8 cellular contexts compared by ENCODE assay signal in genomic region chr14:50944647-50945413, GRCh38. TPM values are rescaled to one million over a fixed set of nuclear protein-coding genes. Genes with fewer than 3 reads are reported as not detected.
DNase-seq lines count a peak whose midpoint lies in the region; ATAC-seq, FAIRE-seq and TF ChIP-seq lines count a peak whose summit lies in the region.

No MANE protein-coding gene starts in this region.

- no peak for TF ChIP-seq POLR2A in H1 (IDR thresholded peaks at IDR 0.05; ENCODE audit: control extremely low read depth in 1 of 2, low read depth in 2 of 2, low read length in 2 of 2)

- TF ChIP-seq EP300 in H1 (IDR thresholded peaks at IDR 0.05; ENCODE audit: borderline replicate concordance in 1 of 2, low read depth in 2 of 2, low read length in 2 of 2): no peak

- H4K91ac ChIP-seq in H1 (replicated peaks; ENCODE audit: insufficient read length, low read length): peak overlapping the region; percentile 52

- no peak overlapping the region for H4K5ac ChIP-seq in H1 (ENCODE audit: insufficient read length, low read depth, low read length)

- H3K4me2 ChIP-seq in H1 (ENCODE audit: insufficient read depth in 1 of 2, low read depth in 2 of 2, low read length in 2 of 2): peak overlapping the region; percentile 97 to 98

- WGBS in H1 (ENCODE audit: extremely low coverage in 1 of 2, insufficient coverage in 1 of 2, insufficient read length in 1 of 2, insufficient replicate concordance in 2 of 2, low coverage in 1 of 2, low lambda C conversion rate in 2 of 2, missing lambda C conversion rate in 1 of 2), 2 experiments: 13% methylated on average over 24 of the region's 29 CpGs; no CpG with 5 or more reads in 1 of the 2 experiments

- no peak overlapping the region for H2BK12ac ChIP-seq in H1 (ENCODE audit: low read depth, low read length)

- TF ChIP-seq CTCF in 22Rv1 (IDR thresholded peaks at IDR 0.05) (no peak), H1 (IDR thresholded peaks at IDR 0.05; ENCODE audit: control extremely low read depth in 1 of 3, insufficient read depth in 1 of 3, low read depth in 1 of 3, low read length in 3 of 3) (no peak), mucosa of descending colon (IDR thresholded peaks at IDR 0.05) (no peak)

- no peak overlapping the region for H2BK15ac ChIP-seq in H1 (ENCODE audit: low read length)

- H3K23ac ChIP-seq in H1 (ENCODE audit: insufficient read length): no peak overlapping the region

- no peak overlapping the region for H3K14ac ChIP-seq in H1 (ENCODE audit: insufficient read length)

- DNase-seq in G401 (ENCODE audit: low spot score): peak; percentile 41
- DNase-seq in SJCRH30: peak; percentile 54 to 67
- DNase-seq in H1 (ENCODE audit: low read depth in 1 of 2, low spot score in 2 of 2): no peak
- DNase-seq in mucosa of descending colon: peak; percentile 71 to 77 (median 77)
- peak; percentile 57 for DNase-seq in urothelium cell line (ENCODE audit: low spot score)
- DNase-seq in SK-N-DZ (ENCODE audit: low spot score): no peak

- no peak overlapping the region for H2AK5ac ChIP-seq in H1 (ENCODE audit: low read depth, low read length)

- no peak overlapping the region for H3K4ac ChIP-seq in H1 (replicated peaks; ENCODE audit: insufficient read length, low read depth, low read length)

- peak; percentile 68 for ATAC-seq in mucosa of descending colon

- no peak overlapping the region; the same call in 1 of the 2 replicates for H4K8ac ChIP-seq in H1 (ENCODE audit: extremely low read depth, insufficient read depth, low read length)

- no peak overlapping the region for H2BK20ac ChIP-seq in H1 (ENCODE audit: low read length)

- H3K79me1 ChIP-seq in H1 (ENCODE audit: low read depth, low read length): peaks cover 2% of the 10 kb centered on the region; the same call in 1 of the 2 replicates

- H3K9me3 ChIP-seq in HUES48 (ENCODE audit: control insufficient read depth, insufficient read depth, low read length) (no peaks in the 10 kb centered on the region), SJCRH30 (replicated peaks) (no peaks in the 10 kb centered on the region), H1 (ENCODE audit: insufficient read depth in 2 of 2, low read depth in 1 of 2, low read length in 1 of 2) (peaks cover 0 to 2% of the 10 kb centered on the region in 2 experiments; a peak in 1 of 4 replicates), mucosa of descending colon (no peaks in the 10 kb centered on the region)

- intact Hi-C loops in mucosa of descending colon (cut with DNase I, micrococcal nuclease): no loop called here

- CTCF ChIA-PET in H1 (lab: Charles Lee; ENCODE audit: partially characterized antibody): interaction anchor here (1.2 to 1.3 kb wide), 2 partner anchors 9 to 83 kb away, joined by 3 to 4 read pairs; no protein-coding TSS in a partner anchor

- peak overlapping the region; percentile 10 for H2BK120ac ChIP-seq in H1 (replicated peaks; ENCODE audit: low read depth, low read length)

- H3K79me2 ChIP-seq in H1 (ENCODE audit: control insufficient read depth in 1 of 2, insufficient read depth in 2 of 2, low read length in 2 of 2): no peaks in the 10 kb centered on the region

- peaks cover 18% of the 10 kb centered on the region for H3K23me2 ChIP-seq in H1 (ENCODE audit: low read depth, low read length)

- peaks cover 7% of the 10 kb centered on the region; the same call in 1 of the 2 replicates for H3K36me3 ChIP-seq in HUES48 (ENCODE audit: control insufficient read depth, insufficient read depth, low read length)
- no peaks in the 10 kb centered on the region for H3K36me3 ChIP-seq in SJCRH30
- H3K36me3 ChIP-seq in H1 (ENCODE audit: control insufficient read depth in 2 of 4, insufficient read depth in 4 of 4, low read length in 3 of 4): no peaks in the 10 kb centered on the region; a peak in 1 of 8 replicates
- no peaks in the 10 kb centered on the region for H3K36me3 ChIP-seq in mucosa of descending colon (ENCODE audit: low read depth)

- H3K27me3 ChIP-seq in HUES48 (ENCODE audit: control insufficient read depth, insufficient read depth, low read length) (0 out of 2 replicates have a peak, but pooled peaks cover 5% of the 10 kb centered on the region), SJCRH30 (no peaks in the 10 kb centered on the region), H1 (replicated peaks in 1 of 4; ENCODE audit: control insufficient read depth in 3 of 4, extremely low read depth in 1 of 4, insufficient read depth in 3 of 4, low read length in 3 of 4) (0 out of 7 replicates have a peak, but pooled peaks cover 0 to 2% (median 0%) of the 10 kb centered on the region in 4 experiments)

- H2AFZ ChIP-seq in H1 (ENCODE audit: low read length): peak overlapping the region; percentile 92

- POLR2A ChIA-PET in H1 (lab: Charles Lee; ENCODE audit: partially characterized antibody): interaction anchor here (0.7 to 1.9 kb wide), 6 partner anchors 9 to 162 kb away, joined by 3 to 7 read pairs (median 4); no protein-coding TSS in a partner anchor

- peak overlapping the region; percentile 66; the same call in 1 of the 2 replicates for H2BK5ac ChIP-seq in H1 (ENCODE audit: low read depth, low read length)

- no peak for TF ChIP-seq RAD21 in H1 (IDR thresholded peaks at IDR 0.05 in 1 of 2, conservative IDR thresholded peaks at IDR 0.05 in 1 of 2; ENCODE audit: low read depth in 2 of 2, low read length in 2 of 2)

- H3K18ac ChIP-seq in H1 (ENCODE audit: extremely low read depth, low read length): peak overlapping the region; percentile 81

- no peaks in the 10 kb centered on the region for H4K20me1 ChIP-seq in H1 (replicated peaks in 1 of 2; ENCODE audit: control insufficient read depth in 1 of 2, insufficient read depth in 2 of 2, low read length in 2 of 2)

- in situ Hi-C loops in G401 (cut with HindIII; ENCODE audit: low sequenced_read_pairs): no loop called here

- H3K27ac ChIP-seq in 22Rv1: peak overlapping the region; percentile 70
- no peak overlapping the region for H3K27ac ChIP-seq in HUES48 (ENCODE audit: low read depth, low read length)
- H3K27ac ChIP-seq in SJCRH30: peak overlapping the region; percentile 75
- H3K27ac ChIP-seq in H1 (ENCODE audit: low read depth, low read length): no peak overlapping the region

- peak overlapping the region; percentile 54 for H3K56ac ChIP-seq in H1 (replicated peaks; ENCODE audit: insufficient read length, low read depth, low read length)

- FAIRE-seq in H1 (lab: Jason Lieb, UNC): no peak
- peak; percentile 82 for FAIRE-seq in urothelium cell line (lab: Jason Lieb, UNC)

- peak overlapping the region; percentile 39; the same call in 1 of the 2 replicates for H3K9ac ChIP-seq in HUES48 (ENCODE audit: low read depth, low read length)
- H3K9ac ChIP-seq in H1 (replicated peaks in 1 of 4; ENCODE audit: extremely low read depth in 1 of 4, low read depth in 3 of 4, low read length in 3 of 4): peak overlapping the region in 3 of 4 experiments; percentile 14 to 66 (median 15); a peak in 5 of 7 replicates

- peaks cover 8% of the 10 kb centered on the region; the same call in 1 of the 2 replicates for H3K4me1 ChIP-seq in HUES48 (ENCODE audit: control insufficient read depth, insufficient read depth, low read length)
- peaks cover 9% of the 10 kb centered on the region for H3K4me1 ChIP-seq in SJCRH30
- peaks cover 0 to 4% (median 1%) of the 10 kb centered on the region in 4 experiments; a peak in 4 of 7 replicates for H3K4me1 ChIP-seq in H1 (replicated peaks in 1 of 4; ENCODE audit: control insufficient read depth in 3 of 4, insufficient read depth in 4 of 4, low read length in 3 of 4)
- H3K4me1 ChIP-seq in mucosa of descending colon (ENCODE audit: low read depth): no peaks in the 10 kb centered on the region

- H3K4me3 ChIP-seq in HUES48 (ENCODE audit: low read depth, low read length): peak overlapping the region; percentile 83
- peak overlapping the region; percentile 69 for H3K4me3 ChIP-seq in SJCRH30
- H3K4me3 ChIP-seq in H1 (ENCODE audit: extremely low read depth in 1 of 4, insufficient read depth in 2 of 4, low read depth in 3 of 4, low read length in 4 of 4): peak overlapping the region; percentile 53 to 89 (median 78)
- peak overlapping the region; percentile 35 for H3K4me3 ChIP-seq in mucosa of descending colon

TF ChIP-seq in H1, 55 proteins besides CTCF, POLR2A, EP300 and RAD21:
- TF ChIP-seq EZH2 (IDR thresholded peaks at IDR 0.05; ENCODE audit: low read depth, low read length, severe bottlenecking): peak; percentile 14
- no peak for TF ChIP-seq CBX8 (IDR thresholded peaks at IDR 0.05; ENCODE audit: borderline replicate concordance, low read depth, low read length)
- TF ChIP-seq RXRA (IDR thresholded peaks at IDR 0.05; ENCODE audit: insufficient read depth, low read depth, low read length): no peak
- TF ChIP-seq SAP30 (IDR thresholded peaks at IDR 0.05; ENCODE audit: insufficient read depth, insufficient replicate concordance, low read length): peak; percentile 85

RNA-seq across cellular contexts. Expression of gene PYGL, which starts 0.5 kb away (rescaled TPM):
- 0.68 and 1.4 TPM in 2 replicates for total RNA-seq in G401 (2014; rRNA removed; shearing (Covaris generic))
- total RNA-seq in SJCRH30 (2014; rRNA removed; shearing (Covaris generic)): 5.0 and 5.2 TPM in 2 replicates
- 46.6 and 50.5 TPM in 2 replicates for total RNA-seq in H1 (2021; fragmentation: NEBNext Ultra II Directional; extraction: Animal tissue kit (Norgen Biotek cat#: 25700))
- 26.1 and 26.7 TPM in 2 replicates for polyA plus RNA-seq in H1 (2011; rRNA removed)
- 33.1 TPM for polyA plus RNA-seq in H1 (2011; cell fraction: cytosol; rRNA removed)
- 30.8 TPM for polyA plus RNA-seq in H1 (2011; cell fraction: nucleus; rRNA removed)
- polyA plus RNA-seq in H1 (2012, experiment 1 of 2): 37.3 to 42.5 TPM (median 41.9 TPM) in 4 replicates
- polyA plus RNA-seq in H1 (2012, experiment 2 of 2): 6.0 TPM
- polyA plus RNA-seq in H1 (2013, experiment 1 of 2): 47.6 TPM
- polyA plus RNA-seq in H1 (2013, experiment 2 of 2): 46.0 TPM
- 27.4 and 33.6 TPM in 2 replicates for polyA minus RNA-seq in H1 (2011; rRNA and poly(A)+ RNA removed)
- 27.2 TPM for polyA minus RNA-seq in H1 (2011; cell fraction: cytosol; rRNA and poly(A)+ RNA removed)
- 23.3 TPM for polyA minus RNA-seq in H1 (2011; cell fraction: nucleus; rRNA and poly(A)+ RNA removed)
- total RNA-seq in mucosa of descending colon: 10 to 100 TPM; 31.0 to 43.7 (median 41.4) TPM
- polyA plus RNA-seq in SK-N-DZ (2014; cell fraction: cytosol; rRNA removed): 4.1 and 8.1 TPM in 2 replicates
- polyA plus RNA-seq in SK-N-DZ (2014; cell fraction: nucleus; rRNA removed): 2.0 and 4.4 TPM in 2 replicates

Comparison
In these comparisons a context has a peak if more than half of its experiments do, and no peak if none do; other contexts are left out.
1. H3K27ac ChIP-seq: peak in 22Rv1 (single experiment) and SJCRH30 (single experiment); none in HUES48 (single experiment) and H1 (single experiment).
2. DNase-seq: peak in G401 (single experiment), SJCRH30 (2 of 2), mucosa of descending colon (3 of 3) and urothelium cell line (single experiment); none in H1 (0 of 2) and SK-N-DZ (single experiment).
3. Peak in every context shown above with its lines, with median percentiles within 50 percentile points of each other: H3K4me3 ChIP-seq.